In the genomic region with DNA sequence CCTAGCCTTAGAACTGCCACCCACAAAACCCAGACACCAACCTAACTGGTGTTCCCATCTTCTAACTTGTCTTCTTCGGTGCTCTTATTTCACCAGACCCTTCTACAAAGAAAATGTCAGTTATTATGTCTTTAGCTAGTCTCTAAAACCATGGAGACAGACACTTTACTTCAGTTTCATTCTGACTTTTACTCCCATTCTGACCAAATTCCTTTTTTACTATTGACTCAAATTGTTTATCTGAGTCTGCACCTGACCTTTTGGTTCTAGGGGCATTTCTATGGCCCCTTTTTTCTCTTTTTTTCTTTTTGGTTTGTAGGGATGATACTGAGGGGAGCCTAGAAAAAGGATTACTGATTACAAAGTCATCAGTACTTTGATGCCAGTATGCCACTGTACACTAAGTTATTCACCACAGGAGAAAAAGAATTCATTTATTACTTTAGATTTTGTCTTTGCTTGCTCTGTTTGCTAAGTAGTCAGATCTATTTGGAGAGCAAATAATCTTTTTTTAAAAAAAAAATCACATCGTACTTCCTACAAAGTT, we compare ENCODE assay signal across 1 cellular context.
TF ChIP-seq lines count a peak whose summit lies in the region.

No MANE protein-coding gene starts in this region.

TF ChIP-seq in HepG2, 621 proteins besides CTCF, POLR2A, EP300 and RAD21 (continued from another document and continues in another):
- TF ChIP-seq, protein P1, sequence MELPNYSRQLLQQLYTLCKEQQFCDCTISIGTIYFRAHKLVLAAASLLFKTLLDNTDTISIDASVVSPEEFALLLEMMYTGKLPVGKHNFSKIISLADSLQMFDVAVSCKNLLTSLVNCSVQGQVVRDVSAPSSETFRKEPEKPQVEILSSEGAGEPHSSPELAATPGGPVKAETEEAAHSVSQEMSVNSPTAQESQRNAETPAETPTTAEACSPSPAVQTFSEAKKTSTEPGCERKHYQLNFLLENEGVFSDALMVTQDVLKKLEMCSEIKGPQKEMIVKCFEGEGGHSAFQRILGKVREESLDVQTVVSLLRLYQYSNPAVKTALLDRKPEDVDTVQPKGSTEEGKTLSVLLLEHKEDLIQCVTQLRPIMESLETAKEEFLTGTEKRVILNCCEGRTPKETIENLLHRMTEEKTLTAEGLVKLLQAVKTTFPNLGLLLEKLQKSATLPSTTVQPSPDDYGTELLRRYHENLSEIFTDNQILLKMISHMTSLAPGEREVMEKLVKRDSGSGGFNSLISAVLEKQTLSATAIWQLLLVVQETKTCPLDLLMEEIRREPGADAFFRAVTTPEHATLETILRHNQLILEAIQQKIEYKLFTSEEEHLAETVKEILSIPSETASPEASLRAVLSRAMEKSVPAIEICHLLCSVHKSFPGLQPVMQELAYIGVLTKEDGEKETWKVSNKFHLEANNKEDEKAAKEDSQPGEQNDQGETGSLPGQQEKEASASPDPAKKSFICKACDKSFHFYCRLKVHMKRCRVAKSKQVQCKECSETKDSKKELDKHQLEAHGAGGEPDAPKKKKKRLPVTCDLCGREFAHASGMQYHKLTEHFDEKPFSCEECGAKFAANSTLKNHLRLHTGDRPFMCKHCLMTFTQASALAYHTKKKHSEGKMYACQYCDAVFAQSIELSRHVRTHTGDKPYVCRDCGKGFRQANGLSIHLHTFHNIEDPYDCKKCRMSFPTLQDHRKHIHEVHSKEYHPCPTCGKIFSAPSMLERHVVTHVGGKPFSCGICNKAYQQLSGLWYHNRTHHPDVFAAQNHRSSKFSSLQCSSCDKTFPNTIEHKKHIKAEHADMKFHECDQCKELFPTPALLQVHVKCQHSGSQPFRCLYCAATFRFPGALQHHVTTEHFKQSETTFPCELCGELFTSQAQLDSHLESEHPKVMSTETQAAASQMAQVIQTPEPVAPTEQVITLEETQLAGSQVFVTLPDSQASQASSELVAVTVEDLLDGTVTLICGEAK (IDR thresholded peaks at IDR 0.05) = no peak
- TF ChIP-seq, protein P1 (CRISPR knock-in tag; IDR thresholded peaks at IDR 0.05) = no peak
- TF ChIP-seq ZSCAN29 (CRISPR knock-in tag; conservative IDR thresholded peaks at IDR 0.05) = no peak
- TF ChIP-seq, protein P2, sequence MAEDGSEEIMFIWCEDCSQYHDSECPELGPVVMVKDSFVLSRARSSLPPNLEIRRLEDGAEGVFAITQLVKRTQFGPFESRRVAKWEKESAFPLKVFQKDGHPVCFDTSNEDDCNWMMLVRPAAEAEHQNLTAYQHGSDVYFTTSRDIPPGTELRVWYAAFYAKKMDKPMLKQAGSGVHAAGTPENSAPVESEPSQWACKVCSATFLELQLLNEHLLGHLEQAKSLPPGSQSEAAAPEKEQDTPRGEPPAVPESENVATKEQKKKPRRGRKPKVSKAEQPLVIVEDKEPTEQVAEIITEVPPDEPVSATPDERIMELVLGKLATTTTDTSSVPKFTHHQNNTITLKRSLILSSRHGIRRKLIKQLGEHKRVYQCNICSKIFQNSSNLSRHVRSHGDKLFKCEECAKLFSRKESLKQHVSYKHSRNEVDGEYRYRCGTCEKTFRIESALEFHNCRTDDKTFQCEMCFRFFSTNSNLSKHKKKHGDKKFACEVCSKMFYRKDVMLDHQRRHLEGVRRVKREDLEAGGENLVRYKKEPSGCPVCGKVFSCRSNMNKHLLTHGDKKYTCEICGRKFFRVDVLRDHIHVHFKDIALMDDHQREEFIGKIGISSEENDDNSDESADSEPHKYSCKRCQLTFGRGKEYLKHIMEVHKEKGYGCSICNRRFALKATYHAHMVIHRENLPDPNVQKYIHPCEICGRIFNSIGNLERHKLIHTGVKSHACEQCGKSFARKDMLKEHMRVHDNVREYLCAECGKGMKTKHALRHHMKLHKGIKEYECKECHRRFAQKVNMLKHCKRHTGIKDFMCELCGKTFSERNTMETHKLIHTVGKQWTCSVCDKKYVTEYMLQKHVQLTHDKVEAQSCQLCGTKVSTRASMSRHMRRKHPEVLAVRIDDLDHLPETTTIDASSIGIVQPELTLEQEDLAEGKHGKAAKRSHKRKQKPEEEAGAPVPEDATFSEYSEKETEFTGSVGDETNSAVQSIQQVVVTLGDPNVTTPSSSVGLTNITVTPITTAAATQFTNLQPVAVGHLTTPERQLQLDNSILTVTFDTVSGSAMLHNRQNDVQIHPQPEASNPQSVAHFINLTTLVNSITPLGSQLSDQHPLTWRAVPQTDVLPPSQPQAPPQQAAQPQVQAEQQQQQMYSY (CRISPR knock-in tag; IDR thresholded peaks at IDR 0.05) = no peak
- peak; percentile 85 for TF ChIP-seq FOXA3 (CRISPR knock-in tag; IDR thresholded peaks at IDR 0.05)
- no peak for TF ChIP-seq ATAD3A (CRISPR knock-in tag; IDR thresholded peaks at IDR 0.05)
- no peak for TF ChIP-seq FOXK1 (CRISPR knock-in tag; IDR thresholded peaks at IDR 0.05; ENCODE audit: borderline replicate concordance, low read depth)
- no peak for TF ChIP-seq ZNF34 (CRISPR knock-in tag; IDR thresholded peaks at IDR 0.05; ENCODE audit: borderline replicate concordance)
- TF ChIP-seq, protein P3, sequence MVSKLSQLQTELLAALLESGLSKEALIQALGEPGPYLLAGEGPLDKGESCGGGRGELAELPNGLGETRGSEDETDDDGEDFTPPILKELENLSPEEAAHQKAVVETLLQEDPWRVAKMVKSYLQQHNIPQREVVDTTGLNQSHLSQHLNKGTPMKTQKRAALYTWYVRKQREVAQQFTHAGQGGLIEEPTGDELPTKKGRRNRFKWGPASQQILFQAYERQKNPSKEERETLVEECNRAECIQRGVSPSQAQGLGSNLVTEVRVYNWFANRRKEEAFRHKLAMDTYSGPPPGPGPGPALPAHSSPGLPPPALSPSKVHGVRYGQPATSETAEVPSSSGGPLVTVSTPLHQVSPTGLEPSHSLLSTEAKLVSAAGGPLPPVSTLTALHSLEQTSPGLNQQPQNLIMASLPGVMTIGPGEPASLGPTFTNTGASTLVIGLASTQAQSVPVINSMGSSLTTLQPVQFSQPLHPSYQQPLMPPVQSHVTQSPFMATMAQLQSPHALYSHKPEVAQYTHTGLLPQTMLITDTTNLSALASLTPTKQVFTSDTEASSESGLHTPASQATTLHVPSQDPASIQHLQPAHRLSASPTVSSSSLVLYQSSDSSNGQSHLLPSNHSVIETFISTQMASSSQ (IDR thresholded peaks at IDR 0.05; ENCODE audit: low read depth) = peak; percentile 53; the same call in 1 of the 2 replicates
- TF ChIP-seq, protein P3 (CRISPR knock-in tag; IDR thresholded peaks at IDR 0.05; ENCODE audit: borderline replicate concordance) = peak; percentile 18; the same call in 1 of the 2 replicates
- peak; percentile 90 for TF ChIP-seq KDM6A (CRISPR knock-in tag; IDR thresholded peaks at IDR 0.05; ENCODE audit: low read depth)
- TF ChIP-seq HNRNPUL1 (IDR thresholded peaks at IDR 0.05; ENCODE audit: low read depth, low read length) = no peak
- TF ChIP-seq SP2 (CRISPR knock-in tag; IDR thresholded peaks at IDR 0.05) = no peak
- no peak for TF ChIP-seq ATRX (CRISPR knock-in tag; IDR thresholded peaks at IDR 0.05; ENCODE audit: borderline replicate concordance)
- no peak for TF ChIP-seq SRY (CRISPR knock-in tag; IDR thresholded peaks at IDR 0.05)
- peak; percentile 98 for TF ChIP-seq PPARG (CRISPR knock-in tag; conservative IDR thresholded peaks at IDR 0.05)
- TF ChIP-seq, protein P4, sequence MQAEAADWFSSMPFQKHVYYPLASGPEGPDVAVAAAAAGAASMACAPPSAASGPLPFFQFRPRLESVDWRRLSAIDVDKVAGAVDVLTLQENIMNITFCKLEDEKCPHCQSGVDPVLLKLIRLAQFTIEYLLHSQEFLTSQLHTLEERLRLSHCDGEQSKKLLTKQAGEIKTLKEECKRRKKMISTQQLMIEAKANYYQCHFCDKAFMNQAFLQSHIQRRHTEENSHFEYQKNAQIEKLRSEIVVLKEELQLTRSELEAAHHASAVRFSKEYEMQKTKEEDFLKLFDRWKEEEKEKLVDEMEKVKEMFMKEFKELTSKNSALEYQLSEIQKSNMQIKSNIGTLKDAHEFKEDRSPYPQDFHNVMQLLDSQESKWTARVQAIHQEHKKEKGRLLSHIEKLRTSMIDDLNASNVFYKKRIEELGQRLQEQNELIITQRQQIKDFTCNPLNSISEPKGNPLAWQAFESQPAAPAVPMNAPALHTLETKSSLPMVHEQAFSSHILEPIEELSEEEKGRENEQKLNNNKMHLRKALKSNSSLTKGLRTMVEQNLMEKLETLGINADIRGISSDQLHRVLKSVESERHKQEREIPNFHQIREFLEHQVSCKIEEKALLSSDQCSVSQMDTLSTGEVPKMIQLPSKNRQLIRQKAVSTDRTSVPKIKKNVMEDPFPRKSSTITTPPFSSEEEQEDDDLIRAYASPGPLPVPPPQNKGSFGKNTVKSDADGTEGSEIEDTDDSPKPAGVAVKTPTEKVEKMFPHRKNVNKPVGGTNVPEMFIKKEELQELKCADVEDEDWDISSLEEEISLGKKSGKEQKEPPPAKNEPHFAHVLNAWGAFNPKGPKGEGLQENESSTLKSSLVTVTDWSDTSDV (CRISPR knock-in tag; IDR thresholded peaks at IDR 0.05) = no peak
- no peak for TF ChIP-seq TRIM24 (CRISPR knock-in tag; IDR thresholded peaks at IDR 0.05)
- TF ChIP-seq ISX (CRISPR knock-in tag; conservative IDR thresholded peaks at IDR 0.05) = no peak
- no peak for TF ChIP-seq TEAD3 (CRISPR knock-in tag; optimal IDR thresholded peaks at IDR 0.05; ENCODE audit: borderline replicate concordance)
- 0 out of 2 replicates have a peak, but pooled peaks have one; percentile 18 for TF ChIP-seq ELF4 (CRISPR knock-in tag; IDR thresholded peaks at IDR 0.05; ENCODE audit: borderline replicate concordance)
- TF ChIP-seq SMAD9 (CRISPR knock-in tag; IDR thresholded peaks at IDR 0.05) = no peak
- no peak for TF ChIP-seq ZNF737 (CRISPR knock-in tag; IDR thresholded peaks at IDR 0.05; ENCODE audit: borderline replicate concordance)
- no peak for TF ChIP-seq ZBTB42 (CRISPR knock-in tag; IDR thresholded peaks at IDR 0.05)
- no peak for TF ChIP-seq ELF1 (CRISPR knock-in tag; IDR thresholded peaks at IDR 0.05)
- TF ChIP-seq ZNF709 (CRISPR knock-in tag; IDR thresholded peaks at IDR 0.05) = no peak
- no peak for TF ChIP-seq HNRNPK (IDR thresholded peaks at IDR 0.05; ENCODE audit: low read depth, low read length, poor library complexity, severe bottlenecking)
- peak; percentile 73; the same call in 1 of the 2 replicates for TF ChIP-seq LCORL (IDR thresholded peaks at IDR 0.05)
- TF ChIP-seq LCORL (CRISPR knock-in tag; IDR thresholded peaks at IDR 0.05) = peak; percentile 59; the same call in 1 of the 2 replicates
- TF ChIP-seq JDP2 (CRISPR knock-in tag; IDR thresholded peaks at IDR 0.05; ENCODE audit: borderline replicate concordance) = no peak
- no peak for TF ChIP-seq SNRNP70 (IDR thresholded peaks at IDR 0.05; ENCODE audit: low read depth, low read length)
- no peak for TF ChIP-seq EZH2 (conservative IDR thresholded peaks at IDR 0.05; ENCODE audit: low read depth, low read length)
- TF ChIP-seq, protein P5, sequence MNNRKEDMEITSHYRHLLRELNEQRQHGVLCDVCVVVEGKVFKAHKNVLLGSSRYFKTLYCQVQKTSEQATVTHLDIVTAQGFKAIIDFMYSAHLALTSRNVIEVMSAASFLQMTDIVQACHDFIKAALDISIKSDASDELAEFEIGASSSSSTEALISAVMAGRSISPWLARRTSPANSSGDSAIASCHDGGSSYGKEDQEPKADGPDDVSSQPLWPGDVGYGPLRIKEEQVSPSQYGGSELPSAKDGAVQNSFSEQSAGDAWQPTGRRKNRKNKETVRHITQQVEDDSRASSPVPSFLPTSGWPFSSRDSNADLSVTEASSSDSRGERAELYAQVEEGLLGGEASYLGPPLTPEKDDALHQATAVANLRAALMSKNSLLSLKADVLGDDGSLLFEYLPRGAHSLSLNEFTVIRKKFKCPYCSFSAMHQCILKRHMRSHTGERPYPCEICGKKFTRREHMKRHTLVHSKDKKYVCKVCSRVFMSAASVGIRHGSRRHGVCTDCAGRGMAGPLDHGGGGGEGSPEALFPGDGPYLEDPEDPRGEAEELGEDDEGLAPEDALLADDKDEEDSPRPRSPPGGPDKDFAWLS (CRISPR knock-in tag; IDR thresholded peaks at IDR 0.05; ENCODE audit: borderline replicate concordance) = no peak
- no peak for TF ChIP-seq POLR2G (IDR thresholded peaks at IDR 0.05; ENCODE audit: low read depth, low read length)
- no peak for TF ChIP-seq ARNT2 (CRISPR knock-in tag; IDR thresholded peaks at IDR 0.05; ENCODE audit: low read depth)
